Comparison of ENCODE assay signal across 7 cellular contexts in genomic region chr3:142443060-142443459, GRCh38. TPM values are rescaled to one million over a fixed set of nuclear protein-coding genes. Genes with fewer than 3 reads are reported as not detected.
DNase-seq lines count a peak whose midpoint lies in the region; ATAC-seq, FAIRE-seq and TF ChIP-seq lines count a peak whose summit lies in the region.
"Not testable (repeated sequence)": the region's sequence is repeated elsewhere in the genome, so short reads cannot be mapped to it uniquely, and the experiment has no call there.

No MANE protein-coding gene starts in this region.

- H2BK12ac ChIP-seq in H1 (ENCODE audit: low read depth, low read length): not testable (repeated sequence)

- H3K27me3 Mint-ChIP-seq in CD4-positive, alpha-beta T cell; activated CD4-positive, alpha-beta T cell treated with anti-CD3 and anti-CD28 coated beads for 36 hours; activated naive CD8-positive, alpha-beta T cell; natural killer cell treated with Interleukin-12 subunit alpha and Interleukin-12 subunit beta and Interleukin-15 and Interleukin-18, amount 100 ng/mL, for 72 hours: not testable (repeated sequence)

- H3K36me3 ChIP-seq in SJCRH30: peaks cover 25% of the 10 kb centered on the region
- H3K36me3 ChIP-seq in H1 (ENCODE audit: control insufficient read depth in 2 of 4, insufficient read depth in 4 of 4, low read length in 3 of 4): not testable (repeated sequence)

- H3K4ac ChIP-seq in H1 (replicated peaks; ENCODE audit: insufficient read length, low read depth, low read length): not testable (repeated sequence)

- not testable (repeated sequence) for H3K9ac ChIP-seq in H1 (replicated peaks in 1 of 4; ENCODE audit: extremely low read depth in 1 of 4, low read depth in 3 of 4, low read length in 3 of 4)

- H3K4me1 ChIP-seq in SJCRH30: peaks cover 31% of the 10 kb centered on the region
- not testable (repeated sequence) for H3K4me1 ChIP-seq in H1 (replicated peaks in 1 of 4; ENCODE audit: control insufficient read depth in 3 of 4, insufficient read depth in 4 of 4, low read length in 3 of 4)

- TF ChIP-seq RAD21 in H1 (IDR thresholded peaks at IDR 0.05 in 1 of 2, conservative IDR thresholded peaks at IDR 0.05 in 1 of 2; ENCODE audit: low read depth in 2 of 2, low read length in 2 of 2): not testable (repeated sequence)

- TF ChIP-seq EP300 in H1 (IDR thresholded peaks at IDR 0.05; ENCODE audit: borderline replicate concordance in 1 of 2, low read depth in 2 of 2, low read length in 2 of 2): not testable (repeated sequence)

- not testable (repeated sequence) for ATAC-seq in CD4-positive, alpha-beta T cell (ENCODE audit: poor library complexity); activated CD4-positive, alpha-beta T cell treated with anti-CD3 and anti-CD28 coated beads for 36 hours; natural killer cell treated with Interleukin-12 subunit alpha and Interleukin-12 subunit beta and Interleukin-15 and Interleukin-18, amount 100 ng/mL, for 72 hours; stimulated activated effector memory CD8-positive, alpha-beta T cell treated with anti-CD3 and anti-CD28 coated beads, Interleukin-12 subunit alpha, Interleukin-12 subunit beta, amount 100 ng/mL, for 72 hours

- not testable (repeated sequence) for H2AFZ ChIP-seq in H1 (ENCODE audit: low read length)

- FAIRE-seq in H1 (lab: Jason Lieb, UNC): not testable (repeated sequence)

- not testable (repeated sequence) for DNase-seq in CD4-positive, alpha-beta T cell; SJCRH30; activated CD4-positive, alpha-beta T cell treated with anti-CD3 and anti-CD28 coated beads for 36 hours; H1 (ENCODE audit: low read depth in 1 of 2, low spot score in 2 of 2); natural killer cell treated with Interleukin-12 subunit alpha and Interleukin-12 subunit beta and Interleukin-15 and Interleukin-18, amount 100 ng/mL, for 72 hours (ENCODE audit: low spot score); stimulated activated effector memory CD8-positive, alpha-beta T cell treated with anti-CD3 and anti-CD28 coated beads, Interleukin-12 subunit alpha, Interleukin-12 subunit beta, amount 100 ng/mL, for 72 hours (ENCODE audit: low spot score in 2 of 2)

- not testable (repeated sequence) for H2BK5ac ChIP-seq in H1 (ENCODE audit: low read depth, low read length)

- CTCF ChIA-PET in CD4-positive, alpha-beta T cell (lab: Charles Lee); activated CD4-positive, alpha-beta T cell treated with anti-CD3 and anti-CD28 coated beads for 36 hours (lab: Charles Lee); H1 (lab: Charles Lee; ENCODE audit: partially characterized antibody): not testable (repeated sequence)

- not testable (repeated sequence) for H3K79me1 ChIP-seq in H1 (ENCODE audit: low read depth, low read length)

- not testable (repeated sequence) for H3K9me3 Mint-ChIP-seq in CD4-positive, alpha-beta T cell; activated CD4-positive, alpha-beta T cell treated with anti-CD3 and anti-CD28 coated beads for 36 hours (ENCODE audit: low read depth); activated naive CD8-positive, alpha-beta T cell (ENCODE audit: low read depth); natural killer cell treated with Interleukin-12 subunit alpha and Interleukin-12 subunit beta and Interleukin-15 and Interleukin-18, amount 100 ng/mL, for 72 hours; stimulated activated effector memory CD8-positive, alpha-beta T cell treated with anti-CD3 and anti-CD28 coated beads, Interleukin-12 subunit alpha, Interleukin-12 subunit beta, amount 100 ng/mL, for 72 hours

- not testable (repeated sequence) for H3K23me2 ChIP-seq in H1 (ENCODE audit: low read depth, low read length)

- not testable (repeated sequence) for H3K56ac ChIP-seq in H1 (replicated peaks; ENCODE audit: insufficient read length, low read depth, low read length)

- WGBS in H1 (ENCODE audit: extremely low coverage in 1 of 2, insufficient coverage in 1 of 2, insufficient read length in 1 of 2, insufficient replicate concordance in 2 of 2, low coverage in 1 of 2, low lambda C conversion rate in 2 of 2, missing lambda C conversion rate in 1 of 2), 2 experiments: 97% methylated on average over 12 of the region's 12 CpGs; no CpG with 5 or more reads in 1 of the 2 experiments

- H3K18ac ChIP-seq in H1 (ENCODE audit: extremely low read depth, low read length): not testable (repeated sequence)

- intact Hi-C loops in CD4-positive, alpha-beta T cell (cut with DNase I, micrococcal nuclease): loop anchor here in 1 of 2 experiments (2.0 kb wide), 1 partner anchor 16 kb away; no protein-coding TSS in a partner anchor
- intact Hi-C loops in activated CD4-positive, alpha-beta T cell treated with anti-CD3 and anti-CD28 coated beads for 36 hours (cut with DNase I, micrococcal nuclease): loop anchor here in 1 of 2 experiments (10.0 kb wide), 2 partner anchors 958 to 1208 kb away; partner anchors contain the start of genes PXYLP1 and RASA2

- TF ChIP-seq POLR2A in H1 (IDR thresholded peaks at IDR 0.05; ENCODE audit: control extremely low read depth in 1 of 2, low read depth in 2 of 2, low read length in 2 of 2): not testable (repeated sequence)

- H3K4me1 Mint-ChIP-seq in CD4-positive, alpha-beta T cell (ENCODE audit: low read depth): peaks cover 88% of the 10 kb centered on the region
- H3K4me1 Mint-ChIP-seq in activated CD4-positive, alpha-beta T cell treated with anti-CD3 and anti-CD28 coated beads for 36 hours: peaks cover 47% of the 10 kb centered on the region
- peaks cover 76% of the 10 kb centered on the region for H3K4me1 Mint-ChIP-seq in activated naive CD8-positive, alpha-beta T cell (ENCODE audit: low read depth)
- peaks cover 50 to 57% of the 10 kb centered on the region in 2 donors for H3K4me1 Mint-ChIP-seq in natural killer cell treated with Interleukin-12 subunit alpha and Interleukin-12 subunit beta and Interleukin-15 and Interleukin-18, amount 100 ng/mL, for 72 hours (ENCODE audit: low read depth in 2 of 2)
- H3K4me1 Mint-ChIP-seq in stimulated activated effector memory CD8-positive, alpha-beta T cell treated with anti-CD3 and anti-CD28 coated beads, Interleukin-12 subunit alpha, Interleukin-12 subunit beta, amount 100 ng/mL, for 72 hours: peaks cover 66% of the 10 kb centered on the region

- peaks cover 0 to 50% of the 10 kb centered on the region in 2 experiments; a peak in 2 of 4 replicates for H3K79me2 ChIP-seq in H1 (ENCODE audit: control insufficient read depth in 1 of 2, insufficient read depth in 2 of 2, low read length in 2 of 2)

- not testable (repeated sequence) for H3K27me3 ChIP-seq in CD4-positive, alpha-beta T cell (ENCODE audit: control insufficient read depth, insufficient read depth, low read length); SJCRH30; H1 (replicated peaks in 1 of 4; ENCODE audit: control insufficient read depth in 3 of 4, extremely low read depth in 1 of 4, insufficient read depth in 3 of 4, low read length in 3 of 4)

- H3K27ac Mint-ChIP-seq in CD4-positive, alpha-beta T cell: not testable (repeated sequence)
- H3K27ac Mint-ChIP-seq in activated CD4-positive, alpha-beta T cell treated with anti-CD3 and anti-CD28 coated beads for 36 hours: peak overlapping the region; percentile 29
- peak overlapping the region; percentile 16 for H3K27ac Mint-ChIP-seq in activated naive CD8-positive, alpha-beta T cell
- H3K27ac Mint-ChIP-seq in natural killer cell treated with Interleukin-12 subunit alpha and Interleukin-12 subunit beta and Interleukin-15 and Interleukin-18, amount 100 ng/mL, for 72 hours: peak overlapping the region in 1 of 2 donors; percentile 53
- H3K27ac Mint-ChIP-seq in stimulated activated effector memory CD8-positive, alpha-beta T cell treated with anti-CD3 and anti-CD28 coated beads, Interleukin-12 subunit alpha, Interleukin-12 subunit beta, amount 100 ng/mL, for 72 hours: peak overlapping the region; percentile 40

- POLR2A ChIA-PET in CD4-positive, alpha-beta T cell (lab: Charles Lee); activated CD4-positive, alpha-beta T cell treated with anti-CD3 and anti-CD28 coated beads for 36 hours (lab: Charles Lee); H1 (lab: Charles Lee; ENCODE audit: partially characterized antibody): not testable (repeated sequence)

- not testable (repeated sequence) for H2AK5ac ChIP-seq in H1 (ENCODE audit: low read depth, low read length)

- not testable (repeated sequence) for H2BK20ac ChIP-seq in H1 (ENCODE audit: low read length)

- H3K23ac ChIP-seq in H1 (ENCODE audit: insufficient read length): not testable (repeated sequence)

- peaks cover 28% of the 10 kb centered on the region for H3K36me3 Mint-ChIP-seq in CD4-positive, alpha-beta T cell (ENCODE audit: low read depth)
- H3K36me3 Mint-ChIP-seq in activated CD4-positive, alpha-beta T cell treated with anti-CD3 and anti-CD28 coated beads for 36 hours (ENCODE audit: low read depth): peaks cover 33% of the 10 kb centered on the region
- not testable (repeated sequence) for H3K36me3 Mint-ChIP-seq in activated naive CD8-positive, alpha-beta T cell
- peaks cover 16% of the 10 kb centered on the region for H3K36me3 Mint-ChIP-seq in natural killer cell treated with Interleukin-12 subunit alpha and Interleukin-12 subunit beta and Interleukin-15 and Interleukin-18, amount 100 ng/mL, for 72 hours
- H3K36me3 Mint-ChIP-seq in stimulated activated effector memory CD8-positive, alpha-beta T cell treated with anti-CD3 and anti-CD28 coated beads, Interleukin-12 subunit alpha, Interleukin-12 subunit beta, amount 100 ng/mL, for 72 hours: peaks cover 47% of the 10 kb centered on the region

- not testable (repeated sequence) for H3K4me2 ChIP-seq in H1 (ENCODE audit: insufficient read depth in 1 of 2, low read depth in 2 of 2, low read length in 2 of 2)

- not testable (repeated sequence) for H3K9me3 ChIP-seq in CD4-positive, alpha-beta T cell (ENCODE audit: control insufficient read depth, low read length); SJCRH30 (replicated peaks); H1 (ENCODE audit: insufficient read depth in 2 of 2, low read depth in 1 of 2, low read length in 1 of 2)

- not testable (repeated sequence) for H4K20me1 ChIP-seq in H1 (replicated peaks in 1 of 2; ENCODE audit: control insufficient read depth in 1 of 2, insufficient read depth in 2 of 2, low read length in 2 of 2)

- peak overlapping the region; percentile 51; the same call in 1 of the 2 replicates for H4K8ac ChIP-seq in H1 (ENCODE audit: extremely low read depth, insufficient read depth, low read length)

- H2BK15ac ChIP-seq in H1 (ENCODE audit: low read length): not testable (repeated sequence)

- H2BK120ac ChIP-seq in H1 (replicated peaks; ENCODE audit: low read depth, low read length): not testable (repeated sequence)

- not testable (repeated sequence) for TF ChIP-seq CTCF in CD4-positive, alpha-beta T cell (IDR thresholded peaks at IDR 0.05); H1 (IDR thresholded peaks at IDR 0.05; ENCODE audit: control extremely low read depth in 1 of 3, insufficient read depth in 1 of 3, low read depth in 1 of 3, low read length in 3 of 3)

- H4K91ac ChIP-seq in H1 (replicated peaks; ENCODE audit: insufficient read length, low read length): not testable (repeated sequence)

- H3K4me3 Mint-ChIP-seq in CD4-positive, alpha-beta T cell: peak overlapping the region; percentile 34
- not testable (repeated sequence) for H3K4me3 Mint-ChIP-seq in activated CD4-positive, alpha-beta T cell treated with anti-CD3 and anti-CD28 coated beads for 36 hours; activated naive CD8-positive, alpha-beta T cell; stimulated activated effector memory CD8-positive, alpha-beta T cell treated with anti-CD3 and anti-CD28 coated beads, Interleukin-12 subunit alpha, Interleukin-12 subunit beta, amount 100 ng/mL, for 72 hours
- peak overlapping the region; percentile 54 for H3K4me3 Mint-ChIP-seq in natural killer cell treated with Interleukin-12 subunit alpha and Interleukin-12 subunit beta and Interleukin-15 and Interleukin-18, amount 100 ng/mL, for 72 hours

- not testable (repeated sequence) for H3K27ac ChIP-seq in CD4-positive, alpha-beta T cell (ENCODE audit: low read depth, low read length); H1 (ENCODE audit: low read depth, low read length)
- peak overlapping the region; percentile 99 for H3K27ac ChIP-seq in SJCRH30

- H3K14ac ChIP-seq in H1 (ENCODE audit: insufficient read length): not testable (repeated sequence)

- not testable (repeated sequence) for H4K5ac ChIP-seq in H1 (ENCODE audit: insufficient read length, low read depth, low read length)

- not testable (repeated sequence) for H3K4me3 ChIP-seq in SJCRH30; H1 (ENCODE audit: extremely low read depth in 1 of 4, insufficient read depth in 2 of 4, low read depth in 3 of 4, low read length in 4 of 4)

RNA-seq across cellular contexts. Expression of gene XRN1, which starts 4.8 kb away (rescaled TPM):
- total RNA-seq in CD4-positive, alpha-beta T cell: 10 to 100 TPM; 85.7 to 97.6 TPM
- total RNA-seq in SJCRH30 (2014; rRNA removed; shearing (Covaris generic)): 178 and 205 TPM in 2 replicates
- total RNA-seq in activated CD4-positive, alpha-beta T cell treated with anti-CD3 and anti-CD28 coated beads for 36 hours: 100 to 1,000 TPM in 1 of 2 experiments, 10 to 100 TPM in 1; 54.2 to 117 TPM
- total RNA-seq in H1 (2021; fragmentation: NEBNext Ultra II Directional; extraction: Animal tissue kit (Norgen Biotek cat#: 25700)): 12.3 and 17.2 TPM in 2 replicates
- polyA plus RNA-seq in H1 (2011; rRNA removed): 1.7 and 1.9 TPM in 2 replicates
- polyA plus RNA-seq in H1 (2011; cell fraction: cytosol; rRNA removed): 2.2 TPM
- polyA plus RNA-seq in H1 (2011; cell fraction: nucleus; rRNA removed): 4.2 TPM
- polyA plus RNA-seq in H1 (2012, experiment 1 of 2): 2.1 to 5.5 TPM (median 3.5 TPM) in 4 replicates
- 0.34 TPM for polyA plus RNA-seq in H1 (2012, experiment 2 of 2)
- polyA plus RNA-seq in H1 (2013, experiment 1 of 2): 4.9 TPM
- 4.8 TPM for polyA plus RNA-seq in H1 (2013, experiment 2 of 2)
- 13.8 and 22.0 TPM in 2 replicates for polyA minus RNA-seq in H1 (2011; rRNA and poly(A)+ RNA removed)
- 16.6 TPM for polyA minus RNA-seq in H1 (2011; cell fraction: cytosol; rRNA and poly(A)+ RNA removed)
- 53.1 TPM for polyA minus RNA-seq in H1 (2011; cell fraction: nucleus; rRNA and poly(A)+ RNA removed)
- 10 to 100 TPM; 73.2 to 86.8 TPM for total RNA-seq in natural killer cell treated with Interleukin-12 subunit alpha and Interleukin-12 subunit beta and Interleukin-15 and Interleukin-18, amount 100 ng/mL, for 72 hours
